In the genomic region with DNA sequence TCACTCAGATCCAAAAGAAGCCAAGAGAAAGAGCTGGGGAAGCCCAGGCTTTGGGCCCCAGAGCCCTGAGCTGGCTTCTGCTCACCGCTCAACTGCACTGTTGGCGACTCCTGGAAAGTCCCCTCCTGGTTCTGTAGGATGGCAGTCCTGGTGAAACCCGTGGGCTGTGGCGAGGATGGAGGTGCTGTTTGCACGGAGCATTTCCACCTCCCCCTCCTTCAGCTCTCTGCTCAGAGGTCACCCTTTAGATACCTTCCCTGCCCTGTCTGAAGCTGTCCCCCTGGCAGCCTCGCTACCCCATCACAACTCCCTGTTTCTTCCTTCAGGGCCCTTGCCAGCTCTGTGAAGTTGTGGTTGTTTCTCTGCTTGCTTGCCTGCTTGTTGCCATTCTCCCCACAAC, we compare ENCODE assay signal across 22 cellular contexts.
A peak's percentile ranks its signal among the peaks of the same experiment; 100 is the strongest.
DNase-seq lines count a peak whose midpoint lies in the region; ATAC-seq, FAIRE-seq and TF ChIP-seq lines count a peak whose summit lies in the region.
"Had no signal": no experiment of that assay in that cellular context is flagged by ENCODE, and none has a peak within 500 bp of the region (broad histone marks: within the 10 kb centered on the region; RNA-seq: fewer than 3 reads in every experiment).

No MANE protein-coding gene starts in this region.

- no peaks in the 10 kb centered on the region for H3K9me3 ChIP-seq in BLaER1
- no peaks in the 10 kb centered on the region for H3K9me3 ChIP-seq in H9 (ENCODE audit: control insufficient read depth, low read depth, low read length)
- no peaks in the 10 kb centered on the region for H3K9me3 ChIP-seq in H1 (ENCODE audit: insufficient read depth in 2 of 2, low read depth in 1 of 2, low read length in 1 of 2)
- no peaks in the 10 kb centered on the region for H3K9me3 ChIP-seq in neuronal stem cell (replicated peaks in 1 of 2; ENCODE audit: control insufficient read depth in 2 of 2, insufficient read depth in 1 of 2, low read depth in 1 of 2, low read length in 2 of 2)
- no peaks in the 10 kb centered on the region for H3K9me3 ChIP-seq in pancreas
- H3K9me3 ChIP-seq: Caco-2, SK-N-SH had no signal

- TF ChIP-seq CTCF in H9 (conservative IDR thresholded peaks at IDR 0.05) (no peak), H1 (IDR thresholded peaks at IDR 0.05; ENCODE audit: control extremely low read depth in 1 of 3, insufficient read depth in 1 of 3, low read depth in 1 of 3, low read length in 3 of 3) (no peak), pancreas (IDR thresholded peaks at IDR 0.05) (no peak)

- peaks cover 13% of the 10 kb centered on the region for H3K4me1 ChIP-seq in BLaER1
- no peaks in the 10 kb centered on the region for H3K4me1 ChIP-seq in H9 (ENCODE audit: insufficient read depth, low read length)
- H3K4me1 ChIP-seq in H1 (replicated peaks in 1 of 4; ENCODE audit: control insufficient read depth in 3 of 4, insufficient read depth in 4 of 4, low read length in 3 of 4): peaks cover 0 to 2% (median 0%) of the 10 kb centered on the region in 4 experiments; a peak in 1 of 7 replicates
- H3K4me1 ChIP-seq in neuronal stem cell (ENCODE audit: control insufficient read depth in 2 of 2, insufficient read depth in 1 of 2, low read depth in 1 of 2, low read length in 2 of 2): peaks cover 0 to 10% of the 10 kb centered on the region in 2 donors
- H3K4me1 ChIP-seq in pancreas: no peaks in the 10 kb centered on the region
- H3K4me1 ChIP-seq: Caco-2 had no signal

- H3K27ac ChIP-seq in BLaER1: no peak overlapping the region
- no peak overlapping the region for H3K27ac ChIP-seq in H9 (ENCODE audit: insufficient read length, low read depth, low read length)
- H3K27ac ChIP-seq in H1 (ENCODE audit: low read depth, low read length): no peak overlapping the region
- no peak overlapping the region for H3K27ac ChIP-seq in neuronal stem cell (replicated peaks; ENCODE audit: low read length)
- H3K27ac ChIP-seq in pancreas: no peak overlapping the region
- H3K27ac ChIP-seq: HL-60 had no signal

- peaks cover 9% of the 10 kb centered on the region for H3K27me3 Mint-ChIP-seq in H9 (ENCODE audit: low read depth)
- peaks cover 3 to 7% of the 10 kb centered on the region in 2 donors for H3K27me3 Mint-ChIP-seq in natural killer cell treated with Interleukin-12 subunit alpha and Interleukin-12 subunit beta and Interleukin-15 and Interleukin-18, amount 100 ng/mL, for 72 hours

- no peaks in the 10 kb centered on the region for H3K23me2 ChIP-seq in H9 (ENCODE audit: insufficient read length, low read depth, low read length, poor library complexity, severe bottlenecking)
- no peaks in the 10 kb centered on the region for H3K23me2 ChIP-seq in H1 (ENCODE audit: low read depth, low read length)

- TF ChIP-seq EP300 in H1 (IDR thresholded peaks at IDR 0.05; ENCODE audit: borderline replicate concordance in 1 of 2, low read depth in 2 of 2, low read length in 2 of 2): no peak

- H2BK20ac ChIP-seq in H9 (ENCODE audit: low read depth, low read length, poor library complexity, severe bottlenecking): no peak overlapping the region
- H2BK20ac ChIP-seq in H1 (ENCODE audit: low read length): no peak overlapping the region

- H4K5ac ChIP-seq in H9 (ENCODE audit: insufficient read length, low read depth, low read length) (no peak overlapping the region), H1 (ENCODE audit: insufficient read length, low read depth, low read length) (no peak overlapping the region)

- H3K27me3 ChIP-seq in BLaER1 (no peaks in the 10 kb centered on the region), H9 (ENCODE audit: insufficient read depth, low read length) (no peaks in the 10 kb centered on the region), H1 (replicated peaks in 1 of 4; ENCODE audit: control insufficient read depth in 3 of 4, extremely low read depth in 1 of 4, insufficient read depth in 3 of 4, low read length in 3 of 4) (0 out of 7 replicates have a peak, but pooled peaks cover 0 to 2% (median 0%) of the 10 kb centered on the region in 4 experiments), neuronal stem cell (ENCODE audit: control insufficient read depth in 3 of 3, insufficient read depth in 3 of 3, low read depth in 1 of 3, low read length in 3 of 3) (peaks cover 0 to 2% (median 0%) of the 10 kb centered on the region in 3 experiments), pancreas (no peaks in the 10 kb centered on the region)

- DNase-seq in H9: no peak
- DNase-seq in H1 (ENCODE audit: low read depth in 1 of 2, low spot score in 2 of 2): peak in 1 of 2 experiments; percentile 40
- no peak for DNase-seq in neuronal stem cell (ENCODE audit: low spot score)
- DNase-seq in natural killer cell treated with Interleukin-12 subunit alpha and Interleukin-12 subunit beta and Interleukin-15 and Interleukin-18, amount 100 ng/mL, for 72 hours (ENCODE audit: low spot score): no peak
- DNase-seq in pancreas: no peak
- DNase-seq: C1 segment of cervical spinal cord; Caco-2; CD8-positive, alpha-beta T cell; NCI-H1092; NCI-H1417 treated with DMSO at 0.1 percent for 48 hours; NCI-H1694 treated with DMSO at 0.1 percent for 48 hours; NCI-H2081; NCI-H2227 treated with DMSO at 0.1 percent for 48 hours; NCI-H526 treated with DMSO at 0.1 percent for 48 hours; SK-N-SH had no signal

- H4K8ac ChIP-seq in H9 (replicated peaks; ENCODE audit: insufficient read length, low read depth, low read length) (no peak overlapping the region), H1 (ENCODE audit: extremely low read depth, insufficient read depth, low read length) (peak overlapping the region; percentile 1; the same call in 1 of the 2 replicates), neuronal stem cell (ENCODE audit: low read depth, low read length) (no peak overlapping the region)

- H2AFZ ChIP-seq in H9 (ENCODE audit: low read length) (no peak overlapping the region), H1 (ENCODE audit: low read length) (no peak overlapping the region), neuronal stem cell (ENCODE audit: low read length) (no peak overlapping the region)

- H2BK120ac ChIP-seq in H9 (ENCODE audit: low read depth, low read length, poor library complexity, severe bottlenecking) (no peak overlapping the region), H1 (replicated peaks; ENCODE audit: low read depth, low read length) (no peak overlapping the region), neuronal stem cell (ENCODE audit: low read depth, low read length) (no peak overlapping the region)

- no peak overlapping the region for H3K4ac ChIP-seq in H9 (ENCODE audit: low read depth, low read length)
- no peak overlapping the region for H3K4ac ChIP-seq in H1 (replicated peaks; ENCODE audit: insufficient read length, low read depth, low read length)
- no peak overlapping the region for H3K4ac ChIP-seq in neuronal stem cell (ENCODE audit: low read length)

- H3K4me3 ChIP-seq in BLaER1 (no peak overlapping the region), H1 (ENCODE audit: extremely low read depth in 1 of 4, insufficient read depth in 2 of 4, low read depth in 3 of 4, low read length in 4 of 4) (no peak overlapping the region), neuronal stem cell (ENCODE audit: low read length in 2 of 2) (no peak overlapping the region), pancreas (no peak overlapping the region)

- no peak overlapping the region for H2BK12ac ChIP-seq in H9 (ENCODE audit: insufficient read length, low read depth, low read length)
- no peak overlapping the region for H2BK12ac ChIP-seq in H1 (ENCODE audit: low read depth, low read length)
- no peak overlapping the region for H2BK12ac ChIP-seq in neuronal stem cell (ENCODE audit: low read length)

- H4K20me1 ChIP-seq in BLaER1: no peaks in the 10 kb centered on the region
- no peaks in the 10 kb centered on the region for H4K20me1 ChIP-seq in H9 (ENCODE audit: control insufficient read depth, insufficient read depth, insufficient read length)
- no peaks in the 10 kb centered on the region for H4K20me1 ChIP-seq in H1 (replicated peaks in 1 of 2; ENCODE audit: control insufficient read depth in 1 of 2, insufficient read depth in 2 of 2, low read length in 2 of 2)

- intact Hi-C loops in pancreas (cut with DNase I): no loop called here

- peak overlapping the region in 1 of 3 experiments; percentile 75; a peak in 1 of 7 replicates for H3K27ac Mint-ChIP-seq in H9
- no peak overlapping the region for H3K27ac Mint-ChIP-seq in natural killer cell treated with Interleukin-12 subunit alpha and Interleukin-12 subunit beta and Interleukin-15 and Interleukin-18, amount 100 ng/mL, for 72 hours
- H3K27ac Mint-ChIP-seq: CD8-positive, alpha-beta T cell had no signal

- FAIRE-seq in H1 (lab: Jason Lieb, UNC) (no peak), pancreas (lab: Jason Lieb, UNC) (no peak)
- FAIRE-seq: G401.6, GM12891, GM19239 had no signal

- H3K4me3 Mint-ChIP-seq in H9: no peak overlapping the region
- no peak overlapping the region for H3K4me3 Mint-ChIP-seq in natural killer cell treated with Interleukin-12 subunit alpha and Interleukin-12 subunit beta and Interleukin-15 and Interleukin-18, amount 100 ng/mL, for 72 hours
- H3K4me3 Mint-ChIP-seq: CD8-positive, alpha-beta T cell had no signal

- H3K79me2 ChIP-seq in H9 (ENCODE audit: insufficient read depth, low read length) (no peaks in the 10 kb centered on the region), H1 (ENCODE audit: control insufficient read depth in 1 of 2, insufficient read depth in 2 of 2, low read length in 2 of 2) (no peaks in the 10 kb centered on the region)

- no peak overlapping the region for H3K9ac ChIP-seq in BLaER1
- H3K9ac ChIP-seq in H9 (ENCODE audit: extremely low read depth, insufficient read length, low read length): no peak overlapping the region
- H3K9ac ChIP-seq in H1 (replicated peaks in 1 of 4; ENCODE audit: extremely low read depth in 1 of 4, low read depth in 3 of 4, low read length in 3 of 4): no peak overlapping the region
- no peak overlapping the region for H3K9ac ChIP-seq in neuronal stem cell (ENCODE audit: low read depth, low read length, poor library complexity)
- H3K9ac ChIP-seq: SK-N-SH had no signal

- ATAC-seq in HG02588 (IDR thresholded peaks at IDR 0.05; ENCODE audit: unreplicated experiment) (no peak), pancreas (no peak)
- ATAC-seq in natural killer cell treated with Interleukin-12 subunit alpha and Interleukin-12 subunit beta and Interleukin-15 and Interleukin-18, amount 100 ng/mL, for 72 hours: no peak
- ATAC-seq: CD8-positive, alpha-beta T cell; Panc1 had no signal

- CTCF ChIA-PET in H1 (lab: Charles Lee; ENCODE audit: partially characterized antibody): interaction anchor here (1.7 kb wide), 1 partner anchor 67 kb away, joined by 6 read pairs; no protein-coding TSS in a partner anchor

- H3K36me3 Mint-ChIP-seq in H9 (ENCODE audit: insufficient read depth in 1 of 3, low read depth in 3 of 3): no peaks in the 10 kb centered on the region
- H3K36me3 Mint-ChIP-seq in natural killer cell treated with Interleukin-12 subunit alpha and Interleukin-12 subunit beta and Interleukin-15 and Interleukin-18, amount 100 ng/mL, for 72 hours: no peaks in the 10 kb centered on the region
- H3K36me3 Mint-ChIP-seq: CD8-positive, alpha-beta T cell had no signal

- H2BK5ac ChIP-seq in H9 (ENCODE audit: insufficient read length, low read length) (no peak overlapping the region), H1 (ENCODE audit: low read depth, low read length) (no peak overlapping the region), neuronal stem cell (ENCODE audit: low read length) (no peak overlapping the region)

- H3K56ac ChIP-seq in H9 (ENCODE audit: insufficient read length, low read depth, low read length): no peak overlapping the region
- no peak overlapping the region for H3K56ac ChIP-seq in H1 (replicated peaks; ENCODE audit: insufficient read length, low read depth, low read length)

- H2BK15ac ChIP-seq in H9 (ENCODE audit: low read depth, low read length) (no peak overlapping the region), H1 (ENCODE audit: low read length) (no peak overlapping the region), neuronal stem cell (ENCODE audit: low read length) (peak overlapping the region; percentile 49)

- peak overlapping the region; percentile 16; the same call in 1 of the 2 replicates for H3K14ac ChIP-seq in H9 (ENCODE audit: insufficient read depth, low read length)
- no peak overlapping the region for H3K14ac ChIP-seq in H1 (ENCODE audit: insufficient read length)
- no peak overlapping the region for H3K14ac ChIP-seq in neuronal stem cell (ENCODE audit: low read length)

- H3K36me3 ChIP-seq in BLaER1 (no peaks in the 10 kb centered on the region), H1 (ENCODE audit: control insufficient read depth in 2 of 4, insufficient read depth in 4 of 4, low read length in 3 of 4) (no peaks in the 10 kb centered on the region), neuronal stem cell (replicated peaks in 1 of 2; ENCODE audit: control insufficient read depth in 2 of 2, insufficient read depth in 2 of 2, low read length in 2 of 2) (no peaks in the 10 kb centered on the region), pancreas (no peaks in the 10 kb centered on the region)

- POLR2A ChIA-PET in H1 (lab: Charles Lee; ENCODE audit: partially characterized antibody): no interaction called here

- H2AK5ac ChIP-seq in H9 (ENCODE audit: insufficient read length, low read length) (no peak overlapping the region), H1 (ENCODE audit: low read depth, low read length) (no peak overlapping the region), neuronal stem cell (ENCODE audit: low read depth, low read length) (peak overlapping the region; percentile 44)

- no peaks in the 10 kb centered on the region for H3K79me1 ChIP-seq in H9 (ENCODE audit: insufficient read depth, low read depth, low read length, poor library complexity, severe bottlenecking)
- no peaks in the 10 kb centered on the region for H3K79me1 ChIP-seq in H1 (ENCODE audit: low read depth, low read length)
- H3K79me1 ChIP-seq in neuronal stem cell (ENCODE audit: low read depth, low read length): no peaks in the 10 kb centered on the region

- no peak overlapping the region for H4K91ac ChIP-seq in H9 (ENCODE audit: insufficient read length, low read depth, low read length)
- no peak overlapping the region for H4K91ac ChIP-seq in H1 (replicated peaks; ENCODE audit: insufficient read length, low read length)
- no peak overlapping the region for H4K91ac ChIP-seq in neuronal stem cell (ENCODE audit: low read depth, low read length, poor library complexity)

- H3K23ac ChIP-seq in H9 (ENCODE audit: insufficient read length, low read depth, low read length) (no peak overlapping the region), H1 (ENCODE audit: insufficient read length) (no peak overlapping the region), neuronal stem cell (ENCODE audit: low read depth, low read length, poor library complexity) (no peak overlapping the region)

- H3K9me3 Mint-ChIP-seq in H9: no peaks in the 10 kb centered on the region
- H3K9me3 Mint-ChIP-seq in natural killer cell treated with Interleukin-12 subunit alpha and Interleukin-12 subunit beta and Interleukin-15 and Interleukin-18, amount 100 ng/mL, for 72 hours: no peaks in the 10 kb centered on the region
- H3K9me3 Mint-ChIP-seq: CD8-positive, alpha-beta T cell had no signal

- TF ChIP-seq RAD21 in H1 (IDR thresholded peaks at IDR 0.05 in 1 of 2, conservative IDR thresholded peaks at IDR 0.05 in 1 of 2; ENCODE audit: low read depth in 2 of 2, low read length in 2 of 2): no peak

- no peak overlapping the region for H3T11ph ChIP-seq in H9 (ENCODE audit: low read length)

- peak overlapping the region; percentile 26; the same call in 1 of the 2 replicates for H3K4me2 ChIP-seq in BLaER1
- H3K4me2 ChIP-seq in H9 (ENCODE audit: insufficient read depth, insufficient read length, low read length): no peak overlapping the region
- H3K4me2 ChIP-seq in H1 (ENCODE audit: insufficient read depth in 1 of 2, low read depth in 2 of 2, low read length in 2 of 2): no peak overlapping the region
- no peak overlapping the region for H3K4me2 ChIP-seq in neuronal stem cell (ENCODE audit: insufficient read depth, low read length, poor library complexity, severe bottlenecking)
- H3K4me2 ChIP-seq: SK-N-SH had no signal

- H3K18ac ChIP-seq in H9 (ENCODE audit: insufficient read length, low read depth, low read length) (no peak overlapping the region), H1 (ENCODE audit: extremely low read depth, low read length) (no peak overlapping the region), neuronal stem cell (ENCODE audit: low read length) (peak overlapping the region; percentile 33)

- TF ChIP-seq POLR2A in H1 (IDR thresholded peaks at IDR 0.05; ENCODE audit: control extremely low read depth in 1 of 2, low read depth in 2 of 2, low read length in 2 of 2): no peak

- WGBS in H9 (ENCODE audit: extremely low coverage, insufficient read length, low lambda C conversion rate): no CpG with 5 or more reads among the region's 6 CpGs
- 80% methylated on average over 6 of the region's 6 CpGs; no CpG with 5 or more reads in 1 of the 2 experiments for WGBS in H1 (ENCODE audit: extremely low coverage in 1 of 2, insufficient coverage in 1 of 2, insufficient read length in 1 of 2, insufficient replicate concordance in 2 of 2, low coverage in 1 of 2, low lambda C conversion rate in 2 of 2, missing lambda C conversion rate in 1 of 2), 2 experiments
- WGBS in neuronal stem cell (ENCODE audit: extremely low coverage in 2 of 2, insufficient read length in 2 of 2, insufficient replicate concordance in 1 of 2), 2 donors: no CpG with 5 or more reads among the region's 6 CpGs
- 72 to 82% methylated on average over 5 to 6 of the region's 6 CpGs for WGBS in pancreas, 2 donors

- H3K4me1 Mint-ChIP-seq in H9: peaks cover 0 to 3% of the 10 kb centered on the region in 2 experiments; a peak in 2 of 4 replicates
- no peaks in the 10 kb centered on the region for H3K4me1 Mint-ChIP-seq in natural killer cell treated with Interleukin-12 subunit alpha and Interleukin-12 subunit beta and Interleukin-15 and Interleukin-18, amount 100 ng/mL, for 72 hours (ENCODE audit: low read depth in 2 of 2)
